In the genomic region with DNA sequence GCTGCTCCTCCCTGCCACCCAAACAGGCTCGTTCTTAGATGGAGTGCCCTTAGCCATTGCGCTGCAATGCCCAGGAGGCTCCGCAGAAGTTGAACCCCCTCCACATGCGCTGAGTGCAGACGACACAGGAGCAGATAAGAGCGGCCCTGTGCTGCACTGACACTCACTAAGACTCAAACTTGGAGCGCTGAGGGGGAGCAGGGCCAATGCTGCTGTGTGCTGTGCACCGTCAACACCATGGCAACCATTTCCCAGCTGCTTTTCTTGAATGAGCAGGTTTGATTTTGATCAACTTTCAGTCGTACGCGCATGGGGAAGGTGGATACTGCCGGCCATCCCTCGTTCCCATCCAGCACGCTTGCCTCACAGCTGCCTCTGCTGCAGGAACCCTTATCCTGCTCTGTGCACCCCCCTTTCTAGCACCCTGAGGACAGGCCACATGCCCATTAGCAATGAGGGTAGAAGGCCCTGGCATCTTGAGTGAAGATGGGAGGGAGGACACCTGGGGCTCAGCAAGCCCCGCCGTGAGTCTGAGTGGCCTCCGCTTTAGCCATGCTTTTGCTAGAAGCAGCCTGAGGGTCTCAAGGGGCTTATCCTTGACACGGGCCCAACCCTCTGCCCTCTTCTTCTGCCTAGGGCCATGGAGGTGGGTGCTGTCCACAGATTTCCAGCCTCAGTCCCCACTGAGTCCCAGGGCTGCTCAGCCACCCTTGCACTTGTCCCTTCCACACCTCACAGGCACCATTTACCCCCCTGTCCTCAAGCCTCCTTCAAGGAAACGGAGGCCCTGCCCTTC, we compare ENCODE assay signal across 12 cellular contexts.
"Had no signal": no experiment of that assay in that cellular context is flagged by ENCODE, and none has a peak within 500 bp of the region (broad histone marks: within the 10 kb centered on the region; RNA-seq: fewer than 3 reads in every experiment).

No MANE protein-coding gene starts in this region.

- H3K36me3 ChIP-seq: esophagus squamous epithelium, SJCRH30 had no signal

- H2AFZ ChIP-seq: hepatocyte had no signal

- H3K27ac ChIP-seq: esophagus squamous epithelium, hepatocyte, SJCRH30 had no signal

- H3K27me3 ChIP-seq: hepatocyte, SJCRH30 had no signal

- H3K4me3 ChIP-seq: esophagus squamous epithelium, hepatocyte, SJCRH30 had no signal

- H3K4me2 ChIP-seq: hepatocyte had no signal

- H3K4me1 ChIP-seq: SJCRH30 had no signal

- ATAC-seq: stimulated activated naive B cell treated with anti-CD40 and anti-IgM and Interleukin-4, amounts not matched to agents 10 μg/mL and 1 μg/mL and 100 μg/mL, for 72 hours had no signal

- H3K9me3 ChIP-seq: esophagus squamous epithelium, SJCRH30 had no signal

- DNase-seq: activated CD4-positive, alpha-beta T cell treated with anti-CD3 and anti-CD28 coated beads, Interleukin-2, amount 10 ng/mL, durations not matched to agents 7 days and 5 days; activated CD4-positive, CD25-positive, alpha-beta regulatory T cell; activated CD8-positive, alpha-beta memory T cell treated with anti-CD3 and anti-CD28 coated beads, Interleukin-2, amount 50 U/mL, for 48 hours; activated naive CD4-positive, alpha-beta T cell treated with Interleukin-2 at 50 U/mL for 16 hours; esophagus squamous epithelium; islet precursor cell; SJCRH30; stimulated activated CD4-positive, alpha-beta T cell treated with anti-CD3 and anti-CD28 coated beads, Interleukin-4, amount 100 ng/mL, for 1 hour; stimulated activated naive B cell treated with anti-CD40 and anti-IgM and Interleukin-4, amounts not matched to agents 10 μg/mL and 1 μg/mL and 100 μg/mL, for 72 hours; T-helper 2 cell; trophoblast cell had no signal
